21 cellular contexts compared by ENCODE assay signal in genomic region chr1:119651641-119652040, GRCh38.
"Had no signal": no experiment of that assay in that cellular context is flagged by ENCODE, and none has a peak within 500 bp of the region (broad histone marks: within the 10 kb centered on the region; RNA-seq: fewer than 3 reads in every experiment).

No MANE protein-coding gene starts in this region.

- H3K36me3 ChIP-seq: esophagus squamous epithelium, gastroesophageal sphincter, spleen, thoracic aorta, transverse colon had no signal

- H3K36me3 Mint-ChIP-seq: naive B cell; stimulated activated memory B cell treated with anti-CD40 and anti-IgM and Interleukin-4, amounts not matched to agents 10 μg/mL and 1 μg/mL and 100 μg/mL, for 72 hours had no signal

- H3K9me3 ChIP-seq: esophagus squamous epithelium, gastroesophageal sphincter, spleen, thoracic aorta, transverse colon had no signal

- ATAC-seq: effector memory CD8-positive, alpha-beta T cell; gastroesophageal sphincter; left colon; left ventricle myocardium superior; sciatic nerve; stimulated activated memory B cell treated with anti-CD40 and anti-IgM and Interleukin-4, amounts not matched to agents 10 μg/mL and 1 μg/mL and 100 μg/mL, for 72 hours; stimulated activated naive CD8-positive, alpha-beta T cell treated with anti-CD3 and anti-CD28 coated beads, Interleukin-15, amount 100 ng/mL, for 72 hours had no signal

- DNase-seq: effector memory CD8-positive, alpha-beta T cell; esophagus squamous epithelium; foreskin fibroblast; glutamatergic neuron; left colon; left ventricle myocardium superior; naive B cell; nephron progenitor cell; posterior cingulate gyrus; spleen; stimulated activated CD4-positive, alpha-beta T cell treated with anti-CD3 and anti-CD28 coated beads, Interleukin-15, amount 100 ng/mL, for 24 hours; stimulated activated CD4-positive, alpha-beta T cell treated with anti-CD3 and anti-CD28 coated beads, Interleukin-1b, Interleukin-23, amount 100 ng/mL, for 48 hours; stimulated activated CD4-positive, alpha-beta T cell treated with anti-CD3 and anti-CD28 coated beads, Interleukin-4, amount 100 ng/mL, for 24 hours; stimulated activated naive CD8-positive, alpha-beta T cell treated with anti-CD3 and anti-CD28 coated beads, Interleukin-15, amount 100 ng/mL, for 72 hours; transverse colon had no signal

- H3K27ac Mint-ChIP-seq: effector memory CD8-positive, alpha-beta T cell; naive B cell; nephron progenitor cell; stimulated activated memory B cell treated with anti-CD40 and anti-IgM and Interleukin-4, amounts not matched to agents 10 μg/mL and 1 μg/mL and 100 μg/mL, for 72 hours; stimulated activated naive CD8-positive, alpha-beta T cell treated with anti-CD3 and anti-CD28 coated beads, Interleukin-15, amount 100 ng/mL, for 72 hours had no signal

- H3K4me3 ChIP-seq: esophagus squamous epithelium, gastroesophageal sphincter, lung, spleen, thoracic aorta, transverse colon had no signal

- H3K27me3 ChIP-seq: esophagus squamous epithelium, transverse colon had no signal

- H3K9me3 Mint-ChIP-seq: effector memory CD8-positive, alpha-beta T cell; nephron progenitor cell; stimulated activated memory B cell treated with anti-CD40 and anti-IgM and Interleukin-4, amounts not matched to agents 10 μg/mL and 1 μg/mL and 100 μg/mL, for 72 hours; stimulated activated naive CD8-positive, alpha-beta T cell treated with anti-CD3 and anti-CD28 coated beads, Interleukin-15, amount 100 ng/mL, for 72 hours had no signal

- H3K27ac ChIP-seq: esophagus squamous epithelium, gastroesophageal sphincter, spleen, thoracic aorta, transverse colon had no signal

- H3K4me3 Mint-ChIP-seq: effector memory CD8-positive, alpha-beta T cell; naive B cell; nephron progenitor cell; stimulated activated memory B cell treated with anti-CD40 and anti-IgM and Interleukin-4, amounts not matched to agents 10 μg/mL and 1 μg/mL and 100 μg/mL, for 72 hours; stimulated activated naive CD8-positive, alpha-beta T cell treated with anti-CD3 and anti-CD28 coated beads, Interleukin-15, amount 100 ng/mL, for 72 hours had no signal

- FAIRE-seq: urothelium cell line had no signal
